8 cellular contexts compared by ENCODE assay signal in genomic region chr5:73436535-73437125, GRCh38. TPM values are rescaled to one million over a fixed set of nuclear protein-coding genes. Genes with fewer than 3 reads are reported as not detected.
DNase-seq lines count a peak whose midpoint lies in the region; ATAC-seq and TF ChIP-seq lines count a peak whose summit lies in the region.

No MANE protein-coding gene starts in this region.

- 0 out of 2 replicates have a peak, but pooled peaks cover 13% of the 10 kb centered on the region for H3F3A ChIP-seq in PC-9 (ENCODE audit: insufficient read depth, low read depth)

- peaks cover 62% of the 10 kb centered on the region for H3K27me3 ChIP-seq in iPS DF 6.9 (ENCODE audit: control insufficient read depth, insufficient read depth, low read length)
- peaks cover 61 to 82% (median 76%) of the 10 kb centered on the region in 3 donors for H3K27me3 ChIP-seq in skeletal muscle tissue (ENCODE audit: control insufficient read depth in 3 of 3, insufficient read depth in 3 of 3, low read length in 3 of 3)
- no peaks in the 10 kb centered on the region for H3K27me3 ChIP-seq in PC-9 (ENCODE audit: insufficient read depth, low read depth)

- H3K36me3 ChIP-seq in iPS DF 6.9 (ENCODE audit: control insufficient read depth, insufficient read depth, low read length) (no peaks in the 10 kb centered on the region), skeletal muscle tissue (ENCODE audit: control insufficient read depth in 3 of 3, insufficient read depth in 3 of 3, low read length in 3 of 3) (no peaks in the 10 kb centered on the region), PC-9 (ENCODE audit: low read depth) (no peaks in the 10 kb centered on the region)

- H3K27ac ChIP-seq in iPS DF 6.9 (ENCODE audit: low read length) (no peak overlapping the region), skeletal muscle tissue (ENCODE audit: low read depth, low read length) (no peak overlapping the region), PC-9 (no peak overlapping the region)

- BruUV-seq in PC-9 (replicated peaks; lab: Mats Ljungman, UMichigan), result no TSS peak

- H3K9me3 ChIP-seq in iPS DF 6.9 (ENCODE audit: control insufficient read depth, insufficient read depth, low read length) (no peaks in the 10 kb centered on the region), skeletal muscle tissue (ENCODE audit: control insufficient read depth in 3 of 3, low read length in 3 of 3) (no peaks in the 10 kb centered on the region), PC-9 (ENCODE audit: insufficient read depth, low read depth) (no peaks in the 10 kb centered on the region)

- CTCF ChIA-PET in HEK293T (lab: Yijun Ruan, JAX), result interaction anchor here (0.6 kb wide), 1 partner anchor 23 kb away, joined by 3 read pairs; no protein-coding TSS in a partner anchor
- CTCF ChIA-PET in PC-9 (lab: Charles Lee), result no interaction called here

- no peak overlapping the region for H2AFZ ChIP-seq in PC-9

- no peak overlapping the region for H3K4me3 Mint-ChIP-seq in activated T-cell treated with anti-CD3 and anti-CD28 coated beads, Interleukin-2, amount 50 U/mL, for 4 hours

- H4K20me1 ChIP-seq in PC-9 (ENCODE audit: insufficient read depth), result no peaks in the 10 kb centered on the region

- intact Hi-C loops in PC-9 (cut with micrococcal nuclease; ENCODE audit: unreplicated experiment), result no loop called here

- H3K4me3 ChIP-seq in iPS DF 6.9 (ENCODE audit: low read length) (peak overlapping the region; percentile 10; the same call in 1 of the 2 replicates), skeletal muscle tissue (ENCODE audit: low read length in 3 of 3) (peak overlapping the region in 2 of 3 donors; percentile 15 to 30), PC-9 (no peak overlapping the region)

- H3K9me3 Mint-ChIP-seq in activated T-cell treated with anti-CD3 and anti-CD28 coated beads, Interleukin-2, amount 50 U/mL, for 4 hours, result no peaks in the 10 kb centered on the region

- DNase-seq in HEK293T (ENCODE audit: extremely low spot score) (peak; percentile 39), iPS DF 6.9 (ENCODE audit: low read depth, low spot score) (no peak), PC-9 (no peak), HUDEP-2 (lab: John Stamatoyannopoulos, UW; ENCODE audit: unreplicated experiment in 76 of 76) (no peak)
- DNase-seq in activated T-cell treated with anti-CD3 and anti-CD28 coated beads, Interleukin-2, amount 50 U/mL, for 4 hours, result no peak

- no CpG with 5 or more reads among the region's 71 CpGs for WGBS in iPS DF 6.9 (ENCODE audit: insufficient coverage, insufficient read length)

- H3K9me2 ChIP-seq in PC-9 (ENCODE audit: insufficient read depth), result no peaks in the 10 kb centered on the region

- ATAC-seq in activated T-cell treated with anti-CD3 and anti-CD28 coated beads, Interleukin-2, amount 50 U/mL, for 4 hours, result peak; percentile 32 to 40
- ATAC-seq in GM19455 (IDR thresholded peaks at IDR 0.05; ENCODE audit: unreplicated experiment) (no peak), GM18519 (IDR thresholded peaks at IDR 0.05; ENCODE audit: low FRiP score, unreplicated experiment) (no peak)

- H3K9ac ChIP-seq in skeletal muscle tissue (ENCODE audit: low read depth in 1 of 3, low read length in 3 of 3), result no peak overlapping the region

- no peaks in the 10 kb centered on the region for H3K79me2 ChIP-seq in PC-9 (ENCODE audit: low read depth)

- H3K4me1 Mint-ChIP-seq in activated T-cell treated with anti-CD3 and anti-CD28 coated beads, Interleukin-2, amount 50 U/mL, for 4 hours (ENCODE audit: low read depth), result peaks cover 7% of the 10 kb centered on the region

- TF ChIP-seq CTCF in PC-9 (conservative IDR thresholded peaks at IDR 0.05), result no peak

- POLR2A ChIA-PET in HEK293T (lab: Yijun Ruan, JAX) (interaction anchor here (0.8 to 4.5 kb wide), 8 partner anchors 9 to 195 kb away, joined by 3 to 26 read pairs (median 4); partner anchors contain the start of gene FOXD1), PC-9 (lab: Charles Lee; ENCODE audit: unreplicated experiment) (no interaction called here)

- H3K4me1 ChIP-seq in iPS DF 6.9 (ENCODE audit: control insufficient read depth, insufficient read depth, low read length), result no peaks in the 10 kb centered on the region
- peaks cover 3 to 9% (median 8%) of the 10 kb centered on the region in 3 donors for H3K4me1 ChIP-seq in skeletal muscle tissue (ENCODE audit: control insufficient read depth in 3 of 3, insufficient read depth in 3 of 3, low read length in 3 of 3)
- H3K4me1 ChIP-seq in PC-9 (replicated peaks; ENCODE audit: insufficient read depth), result peaks cover 22% of the 10 kb centered on the region

- H3K27me3 Mint-ChIP-seq in activated T-cell treated with anti-CD3 and anti-CD28 coated beads, Interleukin-2, amount 50 U/mL, for 4 hours (ENCODE audit: low read depth), result peaks cover 83% of the 10 kb centered on the region

- no peaks in the 10 kb centered on the region for H3K36me3 Mint-ChIP-seq in activated T-cell treated with anti-CD3 and anti-CD28 coated beads, Interleukin-2, amount 50 U/mL, for 4 hours (ENCODE audit: insufficient read depth)

- no peak overlapping the region for H3K4me2 ChIP-seq in PC-9

TF ChIP-seq in HEK293T, 16 proteins besides CTCF, POLR2A, EP300 and RAD21:
- TF ChIP-seq ZNF384 (IDR thresholded peaks at IDR 0.05), result no peak
- no peak for TF ChIP-seq ARNT (IDR thresholded peaks at IDR 0.05)
- TF ChIP-seq LEF1 (IDR thresholded peaks at IDR 0.05; ENCODE audit: borderline replicate concordance), result no peak
- 0 out of 2 replicates have a peak, but pooled peaks have one; percentile 24 for TF ChIP-seq FOXM1 (IDR thresholded peaks at IDR 0.05; ENCODE audit: borderline replicate concordance)
- TF ChIP-seq L3MBTL2 (conservative IDR thresholded peaks at IDR 0.05), result peak; percentile 91
- TF ChIP-seq NFRKB (IDR thresholded peaks at IDR 0.05), result no peak
- no peak for TF ChIP-seq FOXK2 (IDR thresholded peaks at IDR 0.05)

RNA-seq across cellular contexts. Expression of gene FOXD1, which starts 11.9 kb away (rescaled TPM):
- under 1 TPM in 1 of 3 donors, not detected in 2; 0.13 TPM for total RNA-seq in activated T-cell treated with anti-CD3 and anti-CD28 coated beads, Interleukin-2, amount 50 U/mL, for 4 hours
- 0.52 TPM for total RNA-seq in skeletal muscle tissue
- 4.0 and 4.1 TPM in 2 replicates for total RNA-seq in PC-9 (2021)

Comparison
In these comparisons a context has a peak if more than half of its experiments do, and no peak if none do; other contexts are left out.
1. ATAC-seq: peak in activated T-cell treated with anti-CD3 and anti-CD28 coated beads, Interleukin-2, amount 50 U/mL, for 4 hours (2 of 2); none in GM19455 (single experiment) and GM18519 (single experiment).